ENCODE assay signal across 21 cellular contexts in genomic region chr10:44685177-44685576, GRCh38.
DNase-seq lines count a peak whose midpoint lies in the region; ATAC-seq and TF ChIP-seq lines count a peak whose summit lies in the region.
"Had no signal": no experiment of that assay in that cellular context is flagged by ENCODE, and none has a peak within 500 bp of the region (broad histone marks: within the 10 kb centered on the region; RNA-seq: fewer than 3 reads in every experiment).

No MANE protein-coding gene starts in this region.

- no peaks in the 10 kb centered on the region for H3K27me3 ChIP-seq in heart left ventricle
- no peaks in the 10 kb centered on the region for H3K27me3 ChIP-seq in right cardiac atrium (ENCODE audit: control insufficient read depth, insufficient read depth)
- peaks cover under 1% of the 10 kb centered on the region for H3K27me3 ChIP-seq in left ventricle myocardium inferior (ENCODE audit: low read depth)
- H3K27me3 ChIP-seq: BE2C, BLaER1 had no signal

- 61 to 81% (median 64%) methylated on average over 7 of the region's 7 CpGs for WGBS in heart left ventricle, 4 donors
- WGBS in right cardiac atrium: 68% methylated on average over 7 of the region's 7 CpGs

- CTCF ChIA-PET in WTC11 (lab: Charles Lee): no interaction called here

- no peak for TF ChIP-seq POLR2A in heart left ventricle (IDR thresholded peaks at IDR 0.05)

- H3K36me3 Mint-ChIP-seq in WTC11 (no peaks in the 10 kb centered on the region), nephron (ENCODE audit: low read depth) (no peaks in the 10 kb centered on the region)
- H3K36me3 Mint-ChIP-seq: CD14-positive monocyte; CD4-positive, alpha-beta memory T cell; CD4-positive, CD25-positive, alpha-beta regulatory T cell; CD8-positive, alpha-beta memory T cell had no signal

- H3K4me3 ChIP-seq in heart left ventricle (no peak overlapping the region), right cardiac atrium (ENCODE audit: low read length) (no peak overlapping the region), left ventricle myocardium inferior (no peak overlapping the region)
- H3K4me3 ChIP-seq: BLaER1 had no signal

- H3K27ac ChIP-seq in heart left ventricle (peak overlapping the region in 1 of 12 donors; percentile 52), right cardiac atrium (ENCODE audit: low read length) (no peak overlapping the region), left ventricle myocardium inferior (replicated peaks) (peak overlapping the region; percentile 18)
- H3K27ac ChIP-seq: BLaER1 had no signal

- H3K4me1 Mint-ChIP-seq in WTC11 (peaks cover 15% of the 10 kb centered on the region), nephron (peaks cover 56% of the 10 kb centered on the region)
- H3K4me1 Mint-ChIP-seq: CD14-positive monocyte; CD4-positive, alpha-beta memory T cell; CD4-positive, CD25-positive, alpha-beta regulatory T cell; CD8-positive, alpha-beta memory T cell had no signal

- H3K4me3 Mint-ChIP-seq in WTC11 (no peak overlapping the region), nephron (no peak overlapping the region)
- H3K4me3 Mint-ChIP-seq: CD14-positive monocyte; CD4-positive, alpha-beta memory T cell; CD4-positive, CD25-positive, alpha-beta regulatory T cell; CD8-positive, alpha-beta memory T cell had no signal

- H3K9me3 Mint-ChIP-seq in WTC11 (no peaks in the 10 kb centered on the region), nephron (no peaks in the 10 kb centered on the region)

- no peaks in the 10 kb centered on the region for H3K36me3 ChIP-seq in heart left ventricle
- no peaks in the 10 kb centered on the region for H3K36me3 ChIP-seq in left ventricle myocardium inferior
- H3K36me3 ChIP-seq: BE2C, BLaER1 had no signal

- no peak for DNase-seq in heart left ventricle
- DNase-seq in right cardiac atrium: no peak
- no peak for DNase-seq in left ventricle myocardium inferior
- DNase-seq in Right ventricle myocardium inferior (ENCODE audit: missing footprints): no peak
- DNase-seq in WTC11 (ENCODE audit: low spot score): no peak
- no peak for DNase-seq in NCI-H1417 (lab: John Stamatoyannopoulos, UW)
- DNase-seq: 8988T; ACHN; BE2C; C1 segment of cervical spinal cord; Caco-2; Calu3; CD4-positive, alpha-beta memory T cell; CD4-positive, CD25-positive, alpha-beta regulatory T cell; CD8-positive, alpha-beta memory T cell; DMS79 treated with DMSO at 0.1 percent for 48 hours; GF-D8 had no signal

- H3K27ac Mint-ChIP-seq in WTC11 (no peak overlapping the region), nephron (peak overlapping the region; percentile 29 to 71 (median 62))
- H3K27ac Mint-ChIP-seq: CD14-positive monocyte; CD4-positive, alpha-beta memory T cell; CD4-positive, CD25-positive, alpha-beta regulatory T cell; CD8-positive, alpha-beta memory T cell had no signal

- H3K27me3 Mint-ChIP-seq in WTC11 (ENCODE audit: low read depth): no peaks in the 10 kb centered on the region
- no peaks in the 10 kb centered on the region for H3K27me3 Mint-ChIP-seq in nephron (ENCODE audit: low read depth)

- H3K4me1 ChIP-seq in heart left ventricle: peaks cover 0 to 35% (median 0%) of the 10 kb centered on the region in 12 donors
- H3K4me1 ChIP-seq in right cardiac atrium (ENCODE audit: control insufficient read depth, insufficient read depth, low read length): peaks cover 1% of the 10 kb centered on the region
- peaks cover 32% of the 10 kb centered on the region for H3K4me1 ChIP-seq in left ventricle myocardium inferior
- H3K4me1 ChIP-seq: BE2C, BLaER1, Caco-2 had no signal

- H3K9me3 ChIP-seq in heart left ventricle (no peaks in the 10 kb centered on the region), right cardiac atrium (ENCODE audit: control insufficient read depth, low read length) (no peaks in the 10 kb centered on the region), left ventricle myocardium inferior (replicated peaks) (no peaks in the 10 kb centered on the region)
- H3K9me3 ChIP-seq: BE2C, BLaER1, Caco-2 had no signal

- TF ChIP-seq CTCF in heart left ventricle (IDR thresholded peaks at IDR 0.05) (no peak), left ventricle myocardium inferior (IDR thresholded peaks at IDR 0.05; ENCODE audit: borderline replicate concordance) (no peak), WTC11 (IDR thresholded peaks at IDR 0.05) (no peak), nephron (IDR thresholded peaks at IDR 0.05; ENCODE audit: unreplicated experiment in 3 of 3) (no peak)

- ATAC-seq in heart left ventricle (peak in 3 of 4 donors; percentile 20 to 69 (median 32)), right cardiac atrium (no peak), Right ventricle myocardium inferior (no peak), WTC11 (no peak), GM21423 (IDR thresholded peaks at IDR 0.05; ENCODE audit: unreplicated experiment) (no peak)

- POLR2A ChIA-PET in WTC11 (lab: Charles Lee): no interaction called here

- intact Hi-C loops in heart left ventricle (cut with DNase I) (no loop called here), right cardiac atrium (cut with DNase I) (no loop called here), left ventricle myocardium inferior (cut with micrococcal nuclease) (no loop called here), Right ventricle myocardium inferior (cut with DNase I) (loop anchor here (10.0 kb wide), 1 partner anchor 140 kb away; no protein-coding TSS in a partner anchor)

TF ChIP-seq in WTC11, 78 proteins besides CTCF, POLR2A, EP300 and RAD21:
- TF ChIP-seq JUN (CRISPR knock-in tag; IDR thresholded peaks at IDR 0.05) (no peak), ZNF317 (CRISPR knock-in tag; IDR thresholded peaks at IDR 0.05; ENCODE audit: borderline replicate concordance, low read depth) (peak; percentile 87)
TF ChIP-seq in WTC11: peak in this region for 1.

Comparison
In these comparisons a context has a peak if more than half of its experiments do, and no peak if none do; other contexts are left out.
1. ATAC-seq: peak in heart left ventricle (3 of 4); none in right cardiac atrium (0 of 2), Right ventricle myocardium inferior (single experiment), WTC11 (single experiment) and GM21423 (single experiment).